ENCODE assay signal across 9 cellular contexts in genomic region chr10:73771722-73772279, GRCh38. TPM values are rescaled to one million over a fixed set of nuclear protein-coding genes. Genes with fewer than 3 reads are reported as not detected.
DNase-seq lines count a peak whose midpoint lies in the region; ATAC-seq, FAIRE-seq and TF ChIP-seq lines count a peak whose summit lies in the region.
"Had no signal": no experiment of that assay in that cellular context is flagged by ENCODE, and none has a peak within 500 bp of the region (broad histone marks: within the 10 kb centered on the region; RNA-seq: fewer than 3 reads in every experiment).

No MANE protein-coding gene starts in this region.

- intact Hi-C loops in pancreas (cut with DNase I): no loop called here

- H3K4me3 ChIP-seq in pancreas: peak overlapping the region; percentile 44 to 91 (median 80)

- no peaks in the 10 kb centered on the region for H3K27me3 ChIP-seq in pancreas

- 17 to 22% methylated on average over 17 of the region's 17 CpGs for WGBS in pancreas, 2 donors

- peak; percentile 6 for ATAC-seq in HG02588 (IDR thresholded peaks at IDR 0.05; ENCODE audit: unreplicated experiment)
- ATAC-seq in pancreas: peak; percentile 1 to 83 (median 72)

- no peak for TF ChIP-seq CTCF in pancreas (IDR thresholded peaks at IDR 0.05)

- no peak for FAIRE-seq in pancreas (lab: Jason Lieb, UNC)
- FAIRE-seq: G401.6 had no signal

- no peaks in the 10 kb centered on the region for H3K9me3 ChIP-seq in pancreas

- peaks cover 1 to 45% (median 19%) of the 10 kb centered on the region in 3 donors for H3K36me3 ChIP-seq in pancreas

- peaks cover 0 to 21% (median 8%) of the 10 kb centered on the region in 3 donors for H3K4me1 ChIP-seq in pancreas

- peak overlapping the region; percentile 87 to 99 (median 93) for H3K27ac ChIP-seq in pancreas

- DNase-seq in NCI-H2107 (lab: John Stamatoyannopoulos, UW) (peak; percentile 31), NCI-H2107 treated with DMSO at 0.1 percent for 48 hours (lab: John Stamatoyannopoulos, UW; ENCODE audit: unreplicated experiment) (no peak), NCI-H2171 treated with DMSO at 0.1 percent for 48 hours (lab: John Stamatoyannopoulos, UW) (peak; percentile 41), activated gamma-delta T cell (lab: John Stamatoyannopoulos, UW) (peak; percentile 72), germinal center (ENCODE audit: low spot score) (peak; percentile 86), pancreas (peak in 2 of 6 donors; percentile 38 to 95), ureter (ENCODE audit: low spot score) (peak; percentile 90)

RNA-seq across cellular contexts. Expression of gene CHCHD1, which starts 10.0 kb away (rescaled TPM):
- 1 to 10 TPM; 4.4 to 9.6 (median 7.3) TPM for total RNA-seq in pancreas
- 10 to 100 TPM; 26.3 to 31.7 TPM for polyA plus RNA-seq in pancreas
- 14.9 TPM for total RNA-seq in ureter

RNA-seq across cellular contexts. Expression of gene ZSWIM8, which starts 13.6 kb away (rescaled TPM):
- total RNA-seq in pancreas: 10 to 100 TPM; 20.7 to 73.3 (median 38.0) TPM
- polyA plus RNA-seq in pancreas: 100 to 1,000 TPM; 160 to 187 TPM
- 129 TPM for total RNA-seq in ureter

RNA-seq across cellular contexts. Expression of gene SEC24C, which starts 27.6 kb away (rescaled TPM):
- total RNA-seq in pancreas (10 to 100 TPM; 23.3 to 42.5 (median 30.2) TPM), ureter (87.5 TPM)
- polyA plus RNA-seq in pancreas: 10 to 100 TPM; 33.1 to 36.2 TPM

RNA-seq across cellular contexts. Expression of gene NDST2, which starts 39.6 kb away (rescaled TPM):
- total RNA-seq in pancreas (10 to 100 TPM in 3 of 6 donors, 1 to 10 TPM in 3; 7.8 to 20.5 (median 10.2) TPM), ureter (37.5 TPM)
- polyA plus RNA-seq in pancreas: 10 to 100 TPM; 12.6 to 17.7 TPM
